In genomic region chr3:173009410-173009809, GRCh38 we compare ENCODE assay signal across 2 cellular contexts.
TF ChIP-seq lines count a peak whose summit lies in the region.

No MANE protein-coding gene starts in this region.

TF ChIP-seq in HepG2, 621 proteins besides CTCF, POLR2A, EP300 and RAD21 (continued from another document):
- TF ChIP-seq, protein P1, sequence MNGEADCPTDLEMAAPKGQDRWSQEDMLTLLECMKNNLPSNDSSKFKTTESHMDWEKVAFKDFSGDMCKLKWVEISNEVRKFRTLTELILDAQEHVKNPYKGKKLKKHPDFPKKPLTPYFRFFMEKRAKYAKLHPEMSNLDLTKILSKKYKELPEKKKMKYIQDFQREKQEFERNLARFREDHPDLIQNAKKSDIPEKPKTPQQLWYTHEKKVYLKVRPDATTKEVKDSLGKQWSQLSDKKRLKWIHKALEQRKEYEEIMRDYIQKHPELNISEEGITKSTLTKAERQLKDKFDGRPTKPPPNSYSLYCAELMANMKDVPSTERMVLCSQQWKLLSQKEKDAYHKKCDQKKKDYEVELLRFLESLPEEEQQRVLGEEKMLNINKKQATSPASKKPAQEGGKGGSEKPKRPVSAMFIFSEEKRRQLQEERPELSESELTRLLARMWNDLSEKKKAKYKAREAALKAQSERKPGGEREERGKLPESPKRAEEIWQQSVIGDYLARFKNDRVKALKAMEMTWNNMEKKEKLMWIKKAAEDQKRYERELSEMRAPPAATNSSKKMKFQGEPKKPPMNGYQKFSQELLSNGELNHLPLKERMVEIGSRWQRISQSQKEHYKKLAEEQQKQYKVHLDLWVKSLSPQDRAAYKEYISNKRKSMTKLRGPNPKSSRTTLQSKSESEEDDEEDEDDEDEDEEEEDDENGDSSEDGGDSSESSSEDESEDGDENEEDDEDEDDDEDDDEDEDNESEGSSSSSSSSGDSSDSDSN (CRISPR knock-in tag; IDR thresholded peaks at IDR 0.05): peak; percentile 23; the same call in 1 of the 2 replicates
- no peak for TF ChIP-seq CREM (IDR thresholded peaks at IDR 0.05)
- 0 out of 2 replicates have a peak, but pooled peaks have one; percentile 3 for TF ChIP-seq CREM (CRISPR knock-in tag; IDR thresholded peaks at IDR 0.05)
- TF ChIP-seq HMGXB4 (CRISPR knock-in tag; IDR thresholded peaks at IDR 0.05; ENCODE audit: borderline replicate concordance in 1 of 2, low read depth in 1 of 2): peak in 1 of 2 experiments; percentile 30; a peak in 1 of 4 replicates
- no peak for TF ChIP-seq SMAD3 (CRISPR knock-in tag; IDR thresholded peaks at IDR 0.05)
- TF ChIP-seq YEATS4 (CRISPR knock-in tag; IDR thresholded peaks at IDR 0.05; ENCODE audit: borderline replicate concordance): peak; percentile 33; the same call in 1 of the 2 replicates

TF ChIP-seq in H1, 55 proteins besides CTCF, POLR2A, EP300 and RAD21 (continued from another document):
- TF ChIP-seq MAX (IDR thresholded peaks at IDR 0.05) (no peak), TAF1 (IDR thresholded peaks at IDR 0.05; ENCODE audit: low read depth, low read length) (no peak), CBX5 (IDR thresholded peaks at IDR 0.05; ENCODE audit: low read depth, low read length) (no peak), BCL11A (IDR thresholded peaks at IDR 0.05; ENCODE audit: low read depth in 2 of 2, low read length in 2 of 2) (no peak), FOSL1 (IDR thresholded peaks at IDR 0.05; ENCODE audit: insufficient read depth, low read depth, low read length) (no peak), EZH2 (IDR thresholded peaks at IDR 0.05; ENCODE audit: low read depth, low read length, severe bottlenecking) (no peak), YY1 (IDR thresholded peaks at IDR 0.05; ENCODE audit: low read depth, low read length) (no peak), BACH1 (IDR thresholded peaks at IDR 0.05; ENCODE audit: low read length) (no peak)
